18 cellular contexts compared by ENCODE assay signal in genomic region chr6:72206606-72207005, GRCh38.
"Had no signal": no experiment of that assay in that cellular context is flagged by ENCODE, and none has a peak within 500 bp of the region (broad histone marks: within the 10 kb centered on the region; RNA-seq: fewer than 3 reads in every experiment).

No MANE protein-coding gene starts in this region.

- H3K4me3 Mint-ChIP-seq: effector memory CD8-positive, alpha-beta T cell; naive B cell; nephron; stimulated activated naive B cell treated with anti-CD40 and anti-IgM and Interleukin-4, amounts not matched to agents 10 μg/mL and 1 μg/mL and 100 μg/mL, for 72 hours; stimulated activated naive CD8-positive, alpha-beta T cell treated with anti-CD3 and anti-CD28 coated beads, Interleukin-15, amount 100 ng/mL, for 72 hours had no signal

- H3K9me3 ChIP-seq: esophagus squamous epithelium, gastroesophageal sphincter, left lung, testis, tibial nerve had no signal

- H3K4me3 ChIP-seq: esophagus squamous epithelium, gastroesophageal sphincter, left lung, lung, testis, tibial nerve had no signal

- H3K9me3 Mint-ChIP-seq: nephron; stimulated activated naive CD8-positive, alpha-beta T cell treated with anti-CD3 and anti-CD28 coated beads, Interleukin-15, amount 100 ng/mL, for 72 hours had no signal

- H3K27ac ChIP-seq: esophagus squamous epithelium, gastroesophageal sphincter, left lung, testis, tibial nerve had no signal

- H3K27me3 ChIP-seq: esophagus squamous epithelium, gastroesophageal sphincter, left lung, testis, tibial nerve had no signal

- DNase-seq: effector memory CD8-positive, alpha-beta T cell; esophagus squamous epithelium; foreskin fibroblast; glutamatergic neuron; left lung; mesenchymal stem cell; naive B cell; posterior cingulate gyrus; stimulated activated CD4-positive, alpha-beta T cell treated with anti-CD3 and anti-CD28 coated beads, Interleukin-2, amount 100 ng/mL, for 24 hours; stimulated activated CD4-positive, alpha-beta T cell treated with anti-CD3 and anti-CD28 coated beads, Interleukin-4, amount 100 ng/mL, for 4 hours; stimulated activated naive B cell treated with anti-CD40 and anti-IgM and Interleukin-4, amounts not matched to agents 10 μg/mL and 1 μg/mL and 100 μg/mL, for 72 hours; stimulated activated naive CD8-positive, alpha-beta T cell treated with anti-CD3 and anti-CD28 coated beads, Interleukin-15, amount 100 ng/mL, for 72 hours; testis had no signal

- H3K4me1 ChIP-seq: gastroesophageal sphincter, left lung, testis, tibial nerve had no signal

- H3K36me3 ChIP-seq: esophagus squamous epithelium, gastroesophageal sphincter, left lung, tibial nerve had no signal

- H3K36me3 Mint-ChIP-seq: naive B cell; stimulated activated naive B cell treated with anti-CD40 and anti-IgM and Interleukin-4, amounts not matched to agents 10 μg/mL and 1 μg/mL and 100 μg/mL, for 72 hours had no signal

- H3K27ac Mint-ChIP-seq: effector memory CD8-positive, alpha-beta T cell; naive B cell; nephron; stimulated activated naive B cell treated with anti-CD40 and anti-IgM and Interleukin-4, amounts not matched to agents 10 μg/mL and 1 μg/mL and 100 μg/mL, for 72 hours; stimulated activated naive CD8-positive, alpha-beta T cell treated with anti-CD3 and anti-CD28 coated beads, Interleukin-15, amount 100 ng/mL, for 72 hours had no signal

- ATAC-seq: effector memory CD8-positive, alpha-beta T cell; gastroesophageal sphincter; left lung; sciatic nerve; stimulated activated naive B cell treated with anti-CD40 and anti-IgM and Interleukin-4, amounts not matched to agents 10 μg/mL and 1 μg/mL and 100 μg/mL, for 72 hours; stimulated activated naive CD8-positive, alpha-beta T cell treated with anti-CD3 and anti-CD28 coated beads, Interleukin-15, amount 100 ng/mL, for 72 hours had no signal

- H3K27me3 Mint-ChIP-seq: effector memory CD8-positive, alpha-beta T cell; stimulated activated naive CD8-positive, alpha-beta T cell treated with anti-CD3 and anti-CD28 coated beads, Interleukin-15, amount 100 ng/mL, for 72 hours had no signal

- H3K4me1 Mint-ChIP-seq: naive B cell; stimulated activated naive B cell treated with anti-CD40 and anti-IgM and Interleukin-4, amounts not matched to agents 10 μg/mL and 1 μg/mL and 100 μg/mL, for 72 hours; stimulated activated naive CD8-positive, alpha-beta T cell treated with anti-CD3 and anti-CD28 coated beads, Interleukin-15, amount 100 ng/mL, for 72 hours had no signal
